ENCODE assay signal across 1 cellular context in the genomic region with DNA sequence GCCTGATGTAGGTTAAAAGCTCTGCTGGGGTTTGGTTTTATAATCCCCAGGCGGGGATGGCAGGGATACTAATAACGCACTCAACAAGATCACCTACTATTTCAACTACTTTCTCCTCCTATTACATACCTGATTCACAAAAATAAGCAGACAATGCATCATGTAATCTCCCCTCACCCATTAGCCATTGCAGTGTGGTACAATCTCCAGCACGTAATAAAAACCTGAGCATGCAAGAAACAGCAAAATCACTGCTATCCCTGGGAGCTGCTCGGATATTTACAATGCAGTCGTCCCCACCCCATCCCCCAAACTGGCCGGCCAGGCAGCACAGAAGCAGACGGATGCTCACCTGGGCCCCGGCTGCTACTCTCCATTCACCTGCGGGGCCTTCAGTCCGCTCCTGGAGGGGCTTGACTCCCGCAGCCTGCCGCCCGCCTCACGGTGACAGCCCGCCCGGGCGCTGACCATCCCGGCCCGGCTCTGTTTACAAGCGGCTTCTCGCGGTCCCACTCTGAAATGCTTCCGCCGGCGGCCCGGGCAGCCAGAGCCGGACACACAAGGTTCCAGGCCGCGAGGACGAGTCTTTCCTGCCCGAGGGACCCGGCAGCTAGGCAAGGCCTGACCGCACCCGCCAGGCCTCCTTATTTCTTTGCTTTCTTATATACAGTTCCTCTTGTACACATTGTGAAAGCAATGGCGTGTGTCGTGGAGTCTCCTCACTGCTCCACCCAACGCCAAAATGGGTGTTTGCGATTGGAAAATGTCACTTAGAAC.
TF ChIP-seq lines count a peak whose summit lies in the region.

A gene with protein sequence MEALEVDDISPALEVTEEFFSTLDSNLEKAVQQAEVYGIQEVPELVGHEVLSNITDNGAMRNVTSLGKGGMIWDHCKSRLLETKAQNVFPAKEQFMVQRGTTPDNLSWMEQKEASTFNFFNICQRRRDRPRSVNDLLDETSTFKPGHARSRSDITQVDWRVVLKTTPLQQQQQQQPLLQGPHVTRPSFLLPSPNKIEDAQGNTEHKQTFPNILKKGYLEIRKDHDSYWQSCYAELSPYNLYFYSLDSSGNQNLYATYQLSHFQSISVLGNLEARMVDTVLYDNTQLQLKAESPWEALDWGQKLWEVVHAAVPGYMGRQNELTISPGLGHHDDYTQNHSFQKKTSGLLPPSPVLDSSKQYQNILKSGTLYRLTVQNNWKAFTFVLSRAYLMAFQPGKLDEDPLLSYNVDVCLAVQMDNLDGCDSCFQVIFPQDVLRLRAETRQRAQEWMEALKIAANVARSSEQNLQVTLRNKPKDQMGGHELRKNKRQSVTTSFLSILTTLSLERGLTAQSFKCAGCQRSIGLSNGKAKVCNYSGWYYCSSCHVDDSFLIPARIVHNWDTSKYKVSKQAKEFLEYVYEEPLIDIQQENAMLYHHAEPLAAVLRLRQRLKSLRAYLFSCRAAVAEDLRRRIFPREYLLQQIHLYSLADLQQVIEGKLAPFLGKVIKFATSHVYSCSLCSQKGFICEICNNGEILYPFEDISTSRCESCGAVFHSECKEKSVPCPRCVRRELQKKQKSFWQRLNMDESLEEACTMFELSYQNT (minus strand): TSS at position 491 of the 777 bp plus-strand sequence. CDS start 23,888 bp downstream, outside the sequence.

TF ChIP-seq in HepG2, 621 proteins besides CTCF, POLR2A, EP300 and RAD21 (continued from another document and continues in another):
- TF ChIP-seq, protein P1, sequence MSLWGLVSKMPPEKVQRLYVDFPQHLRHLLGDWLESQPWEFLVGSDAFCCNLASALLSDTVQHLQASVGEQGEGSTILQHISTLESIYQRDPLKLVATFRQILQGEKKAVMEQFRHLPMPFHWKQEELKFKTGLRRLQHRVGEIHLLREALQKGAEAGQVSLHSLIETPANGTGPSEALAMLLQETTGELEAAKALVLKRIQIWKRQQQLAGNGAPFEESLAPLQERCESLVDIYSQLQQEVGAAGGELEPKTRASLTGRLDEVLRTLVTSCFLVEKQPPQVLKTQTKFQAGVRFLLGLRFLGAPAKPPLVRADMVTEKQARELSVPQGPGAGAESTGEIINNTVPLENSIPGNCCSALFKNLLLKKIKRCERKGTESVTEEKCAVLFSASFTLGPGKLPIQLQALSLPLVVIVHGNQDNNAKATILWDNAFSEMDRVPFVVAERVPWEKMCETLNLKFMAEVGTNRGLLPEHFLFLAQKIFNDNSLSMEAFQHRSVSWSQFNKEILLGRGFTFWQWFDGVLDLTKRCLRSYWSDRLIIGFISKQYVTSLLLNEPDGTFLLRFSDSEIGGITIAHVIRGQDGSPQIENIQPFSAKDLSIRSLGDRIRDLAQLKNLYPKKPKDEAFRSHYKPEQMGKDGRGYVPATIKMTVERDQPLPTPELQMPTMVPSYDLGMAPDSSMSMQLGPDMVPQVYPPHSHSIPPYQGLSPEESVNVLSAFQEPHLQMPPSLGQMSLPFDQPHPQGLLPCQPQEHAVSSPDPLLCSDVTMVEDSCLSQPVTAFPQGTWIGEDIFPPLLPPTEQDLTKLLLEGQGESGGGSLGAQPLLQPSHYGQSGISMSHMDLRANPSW (CRISPR knock-in tag; IDR thresholded peaks at IDR 0.05; ENCODE audit: borderline replicate concordance): peak; percentile 97
- TF ChIP-seq, protein P2, sequence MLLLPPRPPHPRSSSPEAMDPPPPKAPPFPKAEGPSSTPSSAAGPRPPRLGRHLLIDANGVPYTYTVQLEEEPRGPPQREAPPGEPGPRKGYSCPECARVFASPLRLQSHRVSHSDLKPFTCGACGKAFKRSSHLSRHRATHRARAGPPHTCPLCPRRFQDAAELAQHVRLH (CRISPR knock-in tag; IDR thresholded peaks at IDR 0.05; ENCODE audit: borderline replicate concordance, low read depth): peak; percentile 98
- TF ChIP-seq RXRB (CRISPR knock-in tag; IDR thresholded peaks at IDR 0.05; ENCODE audit: borderline replicate concordance): peak; percentile 95
- TF ChIP-seq TEAD2 (CRISPR knock-in tag; IDR thresholded peaks at IDR 0.05): no peak
- peak; percentile 82 for TF ChIP-seq ZNF121 (CRISPR knock-in tag; IDR thresholded peaks at IDR 0.05)
- TF ChIP-seq, protein P3, sequence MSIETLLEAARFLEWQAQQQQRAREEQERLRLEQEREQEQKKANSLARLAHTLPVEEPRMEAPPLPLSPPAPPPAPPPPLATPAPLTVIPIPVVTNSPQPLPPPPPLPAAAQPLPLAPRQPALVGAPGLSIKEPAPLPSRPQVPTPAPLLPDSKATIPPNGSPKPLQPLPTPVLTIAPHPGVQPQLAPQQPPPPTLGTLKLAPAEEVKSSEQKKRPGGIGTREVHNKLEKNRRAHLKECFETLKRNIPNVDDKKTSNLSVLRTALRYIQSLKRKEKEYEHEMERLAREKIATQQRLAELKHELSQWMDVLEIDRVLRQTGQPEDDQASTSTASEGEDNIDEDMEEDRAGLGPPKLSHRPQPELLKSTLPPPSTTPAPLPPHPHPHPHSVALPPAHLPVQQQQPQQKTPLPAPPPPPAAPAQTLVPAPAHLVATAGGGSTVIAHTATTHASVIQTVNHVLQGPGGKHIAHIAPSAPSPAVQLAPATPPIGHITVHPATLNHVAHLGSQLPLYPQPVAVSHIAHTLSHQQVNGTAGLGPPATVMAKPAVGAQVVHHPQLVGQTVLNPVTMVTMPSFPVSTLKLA (IDR thresholded peaks at IDR 0.05): peak; percentile 65
- TF ChIP-seq, protein P4, sequence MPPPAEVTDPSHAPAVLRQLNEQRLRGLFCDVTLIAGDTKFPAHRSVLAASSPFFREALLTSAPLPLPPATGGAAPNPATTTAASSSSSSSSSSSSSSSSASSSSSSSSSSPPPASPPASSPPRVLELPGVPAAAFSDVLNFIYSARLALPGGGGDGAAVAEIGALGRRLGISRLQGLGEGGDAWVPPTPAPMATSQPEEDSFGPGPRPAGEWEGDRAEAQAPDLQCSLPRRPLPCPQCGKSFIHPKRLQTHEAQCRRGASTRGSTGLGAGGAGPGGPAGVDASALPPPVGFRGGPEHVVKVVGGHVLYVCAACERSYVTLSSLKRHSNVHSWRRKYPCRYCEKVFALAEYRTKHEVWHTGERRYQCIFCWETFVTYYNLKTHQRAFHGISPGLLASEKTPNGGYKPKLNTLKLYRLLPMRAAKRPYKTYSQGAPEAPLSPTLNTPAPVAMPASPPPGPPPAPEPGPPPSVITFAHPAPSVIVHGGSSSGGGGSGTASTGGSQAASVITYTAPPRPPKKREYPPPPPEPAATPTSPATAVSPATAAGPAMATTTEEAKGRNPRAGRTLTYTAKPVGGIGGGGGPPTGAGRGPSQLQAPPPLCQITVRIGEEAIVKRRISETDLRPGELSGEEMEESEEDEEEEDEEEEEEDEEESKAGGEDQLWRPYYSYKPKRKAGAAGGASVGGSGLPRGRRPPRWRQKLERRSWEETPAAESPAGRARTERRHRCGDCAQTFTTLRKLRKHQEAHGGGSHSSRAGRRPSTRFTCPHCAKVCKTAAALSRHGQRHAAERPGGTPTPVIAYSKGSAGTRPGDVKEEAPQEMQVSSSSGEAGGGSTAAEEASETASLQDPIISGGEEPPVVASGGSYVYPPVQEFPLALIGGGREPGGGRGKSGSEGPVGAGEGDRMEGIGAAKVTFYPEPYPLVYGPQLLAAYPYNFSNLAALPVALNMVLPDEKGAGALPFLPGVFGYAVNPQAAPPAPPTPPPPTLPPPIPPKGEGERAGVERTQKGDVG (CRISPR knock-in tag; IDR thresholded peaks at IDR 0.05; ENCODE audit: borderline replicate concordance): peak; percentile 96
- peak; percentile 99 for TF ChIP-seq ASH2L (IDR thresholded peaks at IDR 0.05; ENCODE audit: insufficient read length, low read depth, low read length)
- TF ChIP-seq HIVEP1 (CRISPR knock-in tag; IDR thresholded peaks at IDR 0.05): peak; percentile 99
- no peak for TF ChIP-seq EZH2 (conservative IDR thresholded peaks at IDR 0.05; ENCODE audit: low read depth, low read length)
- no peak for TF ChIP-seq ZNF496 (CRISPR knock-in tag; IDR thresholded peaks at IDR 0.05; ENCODE audit: insufficient replicate concordance)
- no peak for TF ChIP-seq HDAC6 (IDR thresholded peaks at IDR 0.05; ENCODE audit: low read depth, low read length)
- TF ChIP-seq SIX1 (CRISPR knock-in tag; IDR thresholded peaks at IDR 0.05; ENCODE audit: borderline replicate concordance): peak; percentile 78; the same call in 1 of the 2 replicates
- no peak for TF ChIP-seq ZNF30 (CRISPR knock-in tag; IDR thresholded peaks at IDR 0.05)
- TF ChIP-seq SYNCRIP (IDR thresholded peaks at IDR 0.05; ENCODE audit: insufficient read depth, low read depth, low read length): no peak
- TF ChIP-seq NONO (IDR thresholded peaks at IDR 0.05): no peak
- peak; percentile 99 for TF ChIP-seq NONO (CRISPR knock-in tag; conservative IDR thresholded peaks at IDR 0.05)
- TF ChIP-seq HOXA5 (CRISPR knock-in tag; IDR thresholded peaks at IDR 0.05): peak; percentile 99
- TF ChIP-seq ZNF703 (CRISPR knock-in tag; IDR thresholded peaks at IDR 0.05; ENCODE audit: borderline replicate concordance): peak; percentile 72; the same call in 1 of the 2 replicates
- TF ChIP-seq MED8 (CRISPR knock-in tag; IDR thresholded peaks at IDR 0.05; ENCODE audit: insufficient replicate concordance): peak; percentile 99
- TF ChIP-seq ZNF205 (CRISPR knock-in tag; IDR thresholded peaks at IDR 0.05): peak; percentile 98
- TF ChIP-seq, protein P5, sequence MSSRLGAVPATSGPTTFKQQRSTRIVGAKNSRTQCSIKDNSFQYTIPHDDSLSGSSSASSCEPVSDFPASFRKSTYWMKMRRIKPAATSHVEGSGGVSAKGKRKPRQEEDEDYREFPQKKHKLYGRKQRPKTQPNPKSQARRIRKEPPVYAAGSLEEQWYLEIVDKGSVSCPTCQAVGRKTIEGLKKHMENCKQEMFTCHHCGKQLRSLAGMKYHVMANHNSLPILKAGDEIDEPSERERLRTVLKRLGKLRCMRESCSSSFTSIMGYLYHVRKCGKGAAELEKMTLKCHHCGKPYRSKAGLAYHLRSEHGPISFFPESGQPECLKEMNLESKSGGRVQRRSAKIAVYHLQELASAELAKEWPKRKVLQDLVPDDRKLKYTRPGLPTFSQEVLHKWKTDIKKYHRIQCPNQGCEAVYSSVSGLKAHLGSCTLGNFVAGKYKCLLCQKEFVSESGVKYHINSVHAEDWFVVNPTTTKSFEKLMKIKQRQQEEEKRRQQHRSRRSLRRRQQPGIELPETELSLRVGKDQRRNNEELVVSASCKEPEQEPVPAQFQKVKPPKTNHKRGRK (CRISPR knock-in tag; IDR thresholded peaks at IDR 0.05): no peak; the same call in 1 of the 2 replicates
- TF ChIP-seq, protein P6, sequence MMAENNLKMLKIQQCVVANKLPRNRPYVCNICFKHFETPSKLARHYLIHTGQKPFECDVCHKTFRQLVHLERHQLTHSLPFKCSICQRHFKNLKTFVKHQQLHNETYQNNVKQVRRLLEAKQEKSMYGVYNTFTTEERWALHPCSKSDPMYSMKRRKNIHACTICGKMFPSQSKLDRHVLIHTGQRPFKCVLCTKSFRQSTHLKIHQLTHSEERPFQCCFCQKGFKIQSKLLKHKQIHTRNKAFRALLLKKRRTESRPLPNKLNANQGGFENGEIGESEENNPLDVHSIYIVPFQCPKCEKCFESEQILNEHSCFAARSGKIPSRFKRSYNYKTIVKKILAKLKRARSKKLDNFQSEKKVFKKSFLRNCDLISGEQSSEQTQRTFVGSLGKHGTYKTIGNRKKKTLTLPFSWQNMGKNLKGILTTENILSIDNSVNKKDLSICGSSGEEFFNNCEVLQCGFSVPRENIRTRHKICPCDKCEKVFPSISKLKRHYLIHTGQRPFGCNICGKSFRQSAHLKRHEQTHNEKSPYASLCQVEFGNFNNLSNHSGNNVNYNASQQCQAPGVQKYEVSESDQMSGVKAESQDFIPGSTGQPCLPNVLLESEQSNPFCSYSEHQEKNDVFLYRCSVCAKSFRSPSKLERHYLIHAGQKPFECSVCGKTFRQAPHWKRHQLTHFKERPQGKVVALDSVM (CRISPR knock-in tag; IDR thresholded peaks at IDR 0.05): peak; percentile 79
- no peak for TF ChIP-seq RORA (CRISPR knock-in tag; IDR thresholded peaks at IDR 0.05)
- TF ChIP-seq, protein P7, sequence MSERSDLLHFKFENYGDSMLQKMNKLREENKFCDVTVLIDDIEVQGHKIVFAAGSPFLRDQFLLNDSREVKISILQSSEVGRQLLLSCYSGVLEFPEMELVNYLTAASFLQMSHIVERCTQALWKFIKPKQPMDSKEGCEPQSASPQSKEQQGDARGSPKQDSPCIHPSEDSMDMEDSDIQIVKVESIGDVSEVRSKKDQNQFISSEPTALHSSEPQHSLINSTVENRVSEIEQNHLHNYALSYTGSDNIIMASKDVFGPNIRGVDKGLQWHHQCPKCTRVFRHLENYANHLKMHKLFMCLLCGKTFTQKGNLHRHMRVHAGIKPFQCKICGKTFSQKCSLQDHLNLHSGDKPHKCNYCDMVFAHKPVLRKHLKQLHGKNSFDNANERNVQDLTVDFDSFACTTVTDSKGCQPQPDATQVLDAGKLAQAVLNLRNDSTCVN (CRISPR knock-in tag; IDR thresholded peaks at IDR 0.05; ENCODE audit: borderline replicate concordance): peak; percentile 89
- peak; percentile 96 for TF ChIP-seq TAF15 (IDR thresholded peaks at IDR 0.05; ENCODE audit: low read depth, low read length, poor library complexity, severe bottlenecking)
- TF ChIP-seq JUN (CRISPR knock-in tag; IDR thresholded peaks at IDR 0.05): peak; percentile 89
- TF ChIP-seq EEA1 (CRISPR knock-in tag; IDR thresholded peaks at IDR 0.05; ENCODE audit: borderline replicate concordance): peak; percentile 67; the same call in 1 of the 2 replicates
- 0 out of 2 replicates have a peak, but pooled peaks have one; percentile 17 for TF ChIP-seq ZNF530 (CRISPR knock-in tag; IDR thresholded peaks at IDR 0.05; ENCODE audit: low read depth)
- peak; percentile 88 for TF ChIP-seq TP53 (CRISPR knock-in tag; conservative IDR thresholded peaks at IDR 0.05)
- TF ChIP-seq, protein P8, sequence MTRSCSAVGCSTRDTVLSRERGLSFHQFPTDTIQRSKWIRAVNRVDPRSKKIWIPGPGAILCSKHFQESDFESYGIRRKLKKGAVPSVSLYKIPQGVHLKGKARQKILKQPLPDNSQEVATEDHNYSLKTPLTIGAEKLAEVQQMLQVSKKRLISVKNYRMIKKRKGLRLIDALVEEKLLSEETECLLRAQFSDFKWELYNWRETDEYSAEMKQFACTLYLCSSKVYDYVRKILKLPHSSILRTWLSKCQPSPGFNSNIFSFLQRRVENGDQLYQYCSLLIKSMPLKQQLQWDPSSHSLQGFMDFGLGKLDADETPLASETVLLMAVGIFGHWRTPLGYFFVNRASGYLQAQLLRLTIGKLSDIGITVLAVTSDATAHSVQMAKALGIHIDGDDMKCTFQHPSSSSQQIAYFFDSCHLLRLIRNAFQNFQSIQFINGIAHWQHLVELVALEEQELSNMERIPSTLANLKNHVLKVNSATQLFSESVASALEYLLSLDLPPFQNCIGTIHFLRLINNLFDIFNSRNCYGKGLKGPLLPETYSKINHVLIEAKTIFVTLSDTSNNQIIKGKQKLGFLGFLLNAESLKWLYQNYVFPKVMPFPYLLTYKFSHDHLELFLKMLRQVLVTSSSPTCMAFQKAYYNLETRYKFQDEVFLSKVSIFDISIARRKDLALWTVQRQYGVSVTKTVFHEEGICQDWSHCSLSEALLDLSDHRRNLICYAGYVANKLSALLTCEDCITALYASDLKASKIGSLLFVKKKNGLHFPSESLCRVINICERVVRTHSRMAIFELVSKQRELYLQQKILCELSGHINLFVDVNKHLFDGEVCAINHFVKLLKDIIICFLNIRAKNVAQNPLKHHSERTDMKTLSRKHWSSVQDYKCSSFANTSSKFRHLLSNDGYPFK (CRISPR knock-in tag; IDR thresholded peaks at IDR 0.05; ENCODE audit: borderline replicate concordance): peak; percentile 95
- TF ChIP-seq ZFP82 (CRISPR knock-in tag; IDR thresholded peaks at IDR 0.05; ENCODE audit: borderline replicate concordance): peak; percentile 98
